In genomic region chr17:62760059-62760887, GRCh38 we compare ENCODE assay signal across 20 cellular contexts. TPM values are rescaled to one million over a fixed set of nuclear protein-coding genes. Genes with fewer than 3 reads are reported as not detected.
DNase-seq lines count a peak whose midpoint lies in the region; ATAC-seq, FAIRE-seq and TF ChIP-seq lines count a peak whose summit lies in the region.
"Had no signal": no experiment of that assay in that cellular context is flagged by ENCODE, and none has a peak within 500 bp of the region (broad histone marks: within the 10 kb centered on the region; RNA-seq: fewer than 3 reads in every experiment).

No MANE protein-coding gene starts in this region.

- no peak overlapping the region for H3K27ac ChIP-seq in H1 (ENCODE audit: low read depth, low read length)
- H3K27ac ChIP-seq: vagina had no signal

- H2BK15ac ChIP-seq in H1 (ENCODE audit: low read length) = no peak overlapping the region

- peak; percentile 57 for DNase-seq in AG08395 (ENCODE audit: low spot score)
- DNase-seq in HEK293T (ENCODE audit: extremely low spot score) = peak; percentile 23
- no peak for DNase-seq in H1 (ENCODE audit: low read depth in 1 of 2, low spot score in 2 of 2)
- DNase-seq in left kidney (ENCODE audit: low read depth, low spot score) = peak; percentile 86
- no peak for DNase-seq in GM10266 (ENCODE audit: extremely low spot score)
- no peak for DNase-seq in stimulated activated CD4-positive, alpha-beta T cell treated with anti-CD3 and anti-CD28 coated beads, Interleukin-1b, Interleukin-23, amount 100 ng/mL, for 48 hours
- no peak for DNase-seq in activated T-cell treated with anti-CD3 and anti-CD28 coated beads, Interleukin-2, amount 50 U/mL, for 72 hours
- DNase-seq: effector CD4-positive, alpha-beta T cell; mammary epithelial cell; NCI-H2029; OCI-M1; stimulated activated CD4-positive, alpha-beta T cell treated with anti-CD3 and anti-CD28 coated beads, Interleukin-15, amount 100 ng/mL, for 24 hours; stimulated activated naive CD8-positive, alpha-beta T cell treated with anti-CD3 and anti-CD28 coated beads, Interleukin-15, amount 100 ng/mL, for 72 hours had no signal

- no peaks in the 10 kb centered on the region for H3K36me3 ChIP-seq in H1 (ENCODE audit: control insufficient read depth in 2 of 4, insufficient read depth in 4 of 4, low read length in 3 of 4)
- H3K36me3 ChIP-seq: vagina had no signal

- TF ChIP-seq EP300 in H1 (IDR thresholded peaks at IDR 0.05; ENCODE audit: borderline replicate concordance in 1 of 2, low read depth in 2 of 2, low read length in 2 of 2) = no peak

- H3K23me2 ChIP-seq in H1 (ENCODE audit: low read depth, low read length) = no peaks in the 10 kb centered on the region

- H4K91ac ChIP-seq in H1 (replicated peaks; ENCODE audit: insufficient read length, low read length) = no peak overlapping the region

- no peaks in the 10 kb centered on the region for H3K79me1 ChIP-seq in H1 (ENCODE audit: low read depth, low read length)

- H3K27me3 Mint-ChIP-seq in activated T-cell treated with anti-CD3 and anti-CD28 coated beads, Interleukin-2, amount 50 U/mL, for 72 hours (ENCODE audit: low read depth) = peaks cover 30% of the 10 kb centered on the region

- H3K9me3 Mint-ChIP-seq in activated T-cell treated with anti-CD3 and anti-CD28 coated beads, Interleukin-2, amount 50 U/mL, for 72 hours = no peaks in the 10 kb centered on the region
- H3K9me3 Mint-ChIP-seq: natural killer cell treated with Interleukin-12 subunit alpha and Interleukin-12 subunit beta and Interleukin-15 and Interleukin-18, amount 100 ng/mL, for 72 hours; stimulated activated naive CD8-positive, alpha-beta T cell treated with anti-CD3 and anti-CD28 coated beads, Interleukin-15, amount 100 ng/mL, for 72 hours had no signal

- no peak for TF ChIP-seq RAD21 in H1 (IDR thresholded peaks at IDR 0.05 in 1 of 2, conservative IDR thresholded peaks at IDR 0.05 in 1 of 2; ENCODE audit: low read depth in 2 of 2, low read length in 2 of 2)

- no peak overlapping the region for H3K27ac Mint-ChIP-seq in activated T-cell treated with anti-CD3 and anti-CD28 coated beads, Interleukin-2, amount 50 U/mL, for 72 hours
- H3K27ac Mint-ChIP-seq: activated naive CD8-positive, alpha-beta T cell; natural killer cell treated with Interleukin-12 subunit alpha and Interleukin-12 subunit beta and Interleukin-15 and Interleukin-18, amount 100 ng/mL, for 72 hours had no signal

- H2BK5ac ChIP-seq in H1 (ENCODE audit: low read depth, low read length) = no peak overlapping the region

- no peaks in the 10 kb centered on the region for H3K27me3 ChIP-seq in H1 (replicated peaks in 1 of 4; ENCODE audit: control insufficient read depth in 3 of 4, extremely low read depth in 1 of 4, insufficient read depth in 3 of 4, low read length in 3 of 4)
- H3K27me3 ChIP-seq: vagina had no signal

- no peaks in the 10 kb centered on the region for H3K4me1 Mint-ChIP-seq in activated T-cell treated with anti-CD3 and anti-CD28 coated beads, Interleukin-2, amount 50 U/mL, for 72 hours (ENCODE audit: low read depth)
- H3K4me1 Mint-ChIP-seq: stimulated activated naive CD8-positive, alpha-beta T cell treated with anti-CD3 and anti-CD28 coated beads, Interleukin-15, amount 100 ng/mL, for 72 hours had no signal

- H3K4me3 ChIP-seq in H1 (ENCODE audit: extremely low read depth in 1 of 4, insufficient read depth in 2 of 4, low read depth in 3 of 4, low read length in 4 of 4) = no peak overlapping the region
- H3K4me3 ChIP-seq: vagina had no signal

- H3K79me2 ChIP-seq in H1 (ENCODE audit: control insufficient read depth in 1 of 2, insufficient read depth in 2 of 2, low read length in 2 of 2) = no peaks in the 10 kb centered on the region

- no peak overlapping the region for H3K4me3 Mint-ChIP-seq in activated T-cell treated with anti-CD3 and anti-CD28 coated beads, Interleukin-2, amount 50 U/mL, for 72 hours
- H3K4me3 Mint-ChIP-seq: activated naive CD8-positive, alpha-beta T cell; natural killer cell treated with Interleukin-12 subunit alpha and Interleukin-12 subunit beta and Interleukin-15 and Interleukin-18, amount 100 ng/mL, for 72 hours; stimulated activated naive CD8-positive, alpha-beta T cell treated with anti-CD3 and anti-CD28 coated beads, Interleukin-15, amount 100 ng/mL, for 72 hours had no signal

- no peak overlapping the region for H2BK20ac ChIP-seq in H1 (ENCODE audit: low read length)

- peak overlapping the region; percentile 7 for H4K5ac ChIP-seq in H1 (ENCODE audit: insufficient read length, low read depth, low read length)

- no peak for FAIRE-seq in H1 (lab: Jason Lieb, UNC)
- FAIRE-seq: A204.1 had no signal

- no peak overlapping the region for H2AK5ac ChIP-seq in H1 (ENCODE audit: low read depth, low read length)

- CTCF ChIA-PET in HEK293T (lab: Yijun Ruan, JAX) (no interaction called here), H1 (lab: Charles Lee; ENCODE audit: partially characterized antibody) (no interaction called here)

- POLR2A ChIA-PET in HEK293T (lab: Yijun Ruan, JAX) = interaction anchor here (1.0 kb wide), 1 partner anchor 339 kb away, joined by 3 read pairs; no protein-coding TSS in a partner anchor
- POLR2A ChIA-PET in H1 (lab: Charles Lee; ENCODE audit: partially characterized antibody) = no interaction called here

- H2BK12ac ChIP-seq in H1 (ENCODE audit: low read depth, low read length) = no peak overlapping the region

- no peak for ATAC-seq in activated T-cell treated with anti-CD3 and anti-CD28 coated beads, Interleukin-2, amount 50 U/mL, for 72 hours (replicated peaks in 1 of 2)
- no peak for ATAC-seq in GM21367 (IDR thresholded peaks at IDR 0.05; ENCODE audit: unreplicated experiment)
- ATAC-seq: natural killer cell treated with Interleukin-12 subunit alpha and Interleukin-12 subunit beta and Interleukin-15 and Interleukin-18, amount 100 ng/mL, for 72 hours; stimulated activated naive CD8-positive, alpha-beta T cell treated with anti-CD3 and anti-CD28 coated beads, Interleukin-15, amount 100 ng/mL, for 72 hours had no signal

- no peaks in the 10 kb centered on the region for H4K20me1 ChIP-seq in H1 (replicated peaks in 1 of 2; ENCODE audit: control insufficient read depth in 1 of 2, insufficient read depth in 2 of 2, low read length in 2 of 2)

- H3K4me1 ChIP-seq in H1 (replicated peaks in 1 of 4; ENCODE audit: control insufficient read depth in 3 of 4, insufficient read depth in 4 of 4, low read length in 3 of 4) = peaks cover 0 to 15% (median 3%) of the 10 kb centered on the region in 4 experiments; a peak in 6 of 7 replicates
- H3K4me1 ChIP-seq: vagina had no signal

- H2BK120ac ChIP-seq in H1 (replicated peaks; ENCODE audit: low read depth, low read length) = no peak overlapping the region

- no peak overlapping the region for H4K8ac ChIP-seq in H1 (ENCODE audit: extremely low read depth, insufficient read depth, low read length)

- H2AFZ ChIP-seq in H1 (ENCODE audit: low read length) = no peak overlapping the region

- H3K4me2 ChIP-seq in H1 (ENCODE audit: insufficient read depth in 1 of 2, low read depth in 2 of 2, low read length in 2 of 2) = no peak overlapping the region

- H3K9ac ChIP-seq in H1 (replicated peaks in 1 of 4; ENCODE audit: extremely low read depth in 1 of 4, low read depth in 3 of 4, low read length in 3 of 4) = no peak overlapping the region

- H3K18ac ChIP-seq in H1 (ENCODE audit: extremely low read depth, low read length) = no peak overlapping the region

- TF ChIP-seq CTCF in H1 (IDR thresholded peaks at IDR 0.05; ENCODE audit: control extremely low read depth in 1 of 3, insufficient read depth in 1 of 3, low read depth in 1 of 3, low read length in 3 of 3) (no peak), GM10266 (IDR thresholded peaks at IDR 0.05; ENCODE audit: control insufficient read depth, insufficient read depth, low read depth, missing control alignments) (no peak)

- no peaks in the 10 kb centered on the region for H3K9me3 ChIP-seq in H1 (ENCODE audit: insufficient read depth in 2 of 2, low read depth in 1 of 2, low read length in 1 of 2)
- H3K9me3 ChIP-seq: vagina had no signal

- no peaks in the 10 kb centered on the region for H3K36me3 Mint-ChIP-seq in activated T-cell treated with anti-CD3 and anti-CD28 coated beads, Interleukin-2, amount 50 U/mL, for 72 hours (ENCODE audit: insufficient read depth in 2 of 2)
- H3K36me3 Mint-ChIP-seq: activated naive CD8-positive, alpha-beta T cell; natural killer cell treated with Interleukin-12 subunit alpha and Interleukin-12 subunit beta and Interleukin-15 and Interleukin-18, amount 100 ng/mL, for 72 hours had no signal

- no peak overlapping the region for H3K14ac ChIP-seq in H1 (ENCODE audit: insufficient read length)

- WGBS in H1 (ENCODE audit: extremely low coverage in 1 of 2, insufficient coverage in 1 of 2, insufficient read length in 1 of 2, insufficient replicate concordance in 2 of 2, low coverage in 1 of 2, low lambda C conversion rate in 2 of 2, missing lambda C conversion rate in 1 of 2), 2 experiments = 87% methylated on average over 12 of the region's 12 CpGs; no CpG with 5 or more reads in 1 of the 2 experiments

- H3K4ac ChIP-seq in H1 (replicated peaks; ENCODE audit: insufficient read length, low read depth, low read length) = no peak overlapping the region

- H3K23ac ChIP-seq in H1 (ENCODE audit: insufficient read length) = no peak overlapping the region

- TF ChIP-seq POLR2A in H1 (IDR thresholded peaks at IDR 0.05; ENCODE audit: control extremely low read depth in 1 of 2, low read depth in 2 of 2, low read length in 2 of 2) = no peak

- H3K56ac ChIP-seq in H1 (replicated peaks; ENCODE audit: insufficient read length, low read depth, low read length) = peak overlapping the region; percentile 5

TF ChIP-seq in H1, 55 proteins besides CTCF, POLR2A, EP300 and RAD21 (continues in another document):
- TF ChIP-seq CHD1 (IDR thresholded peaks at IDR 0.05; ENCODE audit: low read depth, low read length) (no peak), USF2 (IDR thresholded peaks at IDR 0.05; ENCODE audit: low read length) (no peak)

RNA-seq across cellular contexts. Expression of gene MARCHF10, which starts 47.8 kb away (rescaled TPM):
- total RNA-seq in H1 (2021; fragmentation: NEBNext Ultra II Directional; extraction: Animal tissue kit (Norgen Biotek cat#: 25700)) = 0.48 and 1.1 TPM in 2 replicates
- polyA plus RNA-seq in H1 (2011; rRNA removed) = 0.73 and 1.3 TPM in 2 replicates
- polyA plus RNA-seq in H1 (2011; cell fraction: cytosol; rRNA removed) = 0.31 TPM
- 0.78 TPM for polyA plus RNA-seq in H1 (2011; cell fraction: nucleus; rRNA removed)
- polyA plus RNA-seq in H1 (2012, experiment 1 of 2) = 0.59 to 1.1 TPM (median 0.63 TPM) in 4 replicates
- polyA plus RNA-seq in H1 (2012, experiment 2 of 2) = 0.81 TPM
- 0.41 TPM for polyA plus RNA-seq in H1 (2013, experiment 1 of 2)
- 0.53 TPM for polyA plus RNA-seq in H1 (2013, experiment 2 of 2)
- polyA minus RNA-seq in H1 (2011; rRNA and poly(A)+ RNA removed) = 0.32 TPM in 2 replicates
- polyA minus RNA-seq in H1 (2011; cell fraction: cytosol; rRNA and poly(A)+ RNA removed) = not detected
- polyA minus RNA-seq in H1 (2011; cell fraction: nucleus; rRNA and poly(A)+ RNA removed) = 0.80 TPM
- not detected for total RNA-seq in activated T-cell treated with anti-CD3 and anti-CD28 coated beads, Interleukin-2, amount 50 U/mL, for 72 hours
- total RNA-seq: cardiac septum; G401; natural killer cell treated with Interleukin-12 subunit alpha and Interleukin-12 subunit beta and Interleukin-15 and Interleukin-18, amount 100 ng/mL, for 72 hours had no signal

Comparison
In these comparisons a context has a peak if more than half of its experiments do, and no peak if none do; other contexts are left out.
1. DNase-seq: peak in AG08395 (single experiment), HEK293T (single experiment) and left kidney (single experiment); none in H1 (0 of 2), GM10266 (single experiment), stimulated activated CD4-positive, alpha-beta T cell treated with anti-CD3 and anti-CD28 coated beads, Interleukin-1b, Interleukin-23, amount 100 ng/mL, for 48 hours (single experiment) and activated T-cell treated with anti-CD3 and anti-CD28 coated beads, Interleukin-2, amount 50 U/mL, for 72 hours (0 of 2).